8 cellular contexts compared by ENCODE assay signal in the genomic region with DNA sequence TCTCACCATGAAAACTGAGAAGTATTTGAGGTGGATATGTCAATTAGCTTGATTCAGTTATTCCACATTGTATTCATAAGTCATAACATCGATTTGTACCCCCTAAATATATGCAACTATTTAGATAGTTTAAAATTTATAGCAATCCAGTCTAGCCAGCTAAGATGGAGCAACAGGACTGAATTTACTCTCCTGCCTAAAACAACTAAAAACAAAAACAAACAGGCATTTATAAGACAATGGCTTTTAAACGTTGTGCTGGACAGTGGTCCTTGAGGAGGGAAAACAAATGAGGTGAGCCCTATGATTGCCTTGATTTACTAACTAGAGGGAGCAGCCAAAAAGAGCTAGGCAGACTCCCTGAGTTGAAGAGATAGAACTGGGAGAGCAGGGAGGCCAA. TPM values are rescaled to one million over a fixed set of nuclear protein-coding genes. Genes with fewer than 3 reads are reported as not detected.
DNase-seq lines count a peak whose midpoint lies in the region; ATAC-seq, FAIRE-seq and TF ChIP-seq lines count a peak whose summit lies in the region.

No MANE protein-coding gene starts in this region.

- CTCF ChIA-PET in A549 (lab: Yijun Ruan, JAX) = interaction anchor here (1.4 to 3.4 kb wide), 6 partner anchors 11 to 131 kb away, joined by 3 to 16 read pairs (median 6); no protein-coding TSS in a partner anchor
- CTCF ChIA-PET in K562 (lab: Yijun Ruan, JAX; ENCODE audit: low intra/inter-chr PET ratio) = no interaction called here

- TF ChIP-seq RAD21 in A549 (conservative IDR thresholded peaks at IDR 0.05 in 1 of 2, IDR thresholded peaks at IDR 0.05 in 1 of 2) (no peak), K562 (CRISPR knock-in tag; conservative IDR thresholded peaks at IDR 0.05 in 1 of 2, IDR thresholded peaks at IDR 0.05 in 1 of 2) (no peak)

- H3K36me3 Mint-ChIP-seq in HFFc6 (ENCODE audit: low read depth) = peaks cover 8% of the 10 kb centered on the region; the same call in 1 of the 2 replicates

- H3K9me1 ChIP-seq in K562 (ENCODE audit: control insufficient read depth, insufficient read depth, low read length) = no peaks in the 10 kb centered on the region

- peaks cover 10% of the 10 kb centered on the region; the same call in 2 of the 3 replicates for H3K36me3 ChIP-seq in K562 (ENCODE audit: control insufficient read depth, insufficient read depth, low read length)
- H3K36me3 ChIP-seq in muscle layer of duodenum (ENCODE audit: control insufficient read depth in 1 of 2, insufficient read depth in 2 of 2, low read length in 2 of 2) = peaks cover 3 to 10% of the 10 kb centered on the region in 2 donors

- DNase-seq in A549 (ENCODE audit: low read depth in 1 of 2, low spot score in 1 of 2) (no peak), HFFc6 (no peak), K562 (ENCODE audit: extremely low read depth in 1 of 4, low spot score in 3 of 4) (no peak), HUDEP-2 (lab: John Stamatoyannopoulos, UW; ENCODE audit: unreplicated experiment in 76 of 76) (no peak), COLO829 (ENCODE audit: low spot score) (no peak), substantia nigra (lab: John Stamatoyannopoulos, UW) (no peak), COR-L47 (lab: John Stamatoyannopoulos, UW) (no peak)

- H4K20me1 ChIP-seq in K562 (replicated peaks; ENCODE audit: control insufficient read depth, insufficient read depth, low read length) = no peaks in the 10 kb centered on the region

- H3K27me3 Mint-ChIP-seq in HFFc6 (ENCODE audit: insufficient read depth) = peaks cover 4% of the 10 kb centered on the region

- peaks cover 16% of the 10 kb centered on the region; the same call in 1 of the 3 replicates for H3K9me3 ChIP-seq in A549
- H3K9me3 ChIP-seq in K562 (replicated peaks; ENCODE audit: control insufficient read depth, insufficient read depth, low read depth, low read length) = no peaks in the 10 kb centered on the region; the same call in 1 of the 2 replicates
- H3K9me3 ChIP-seq in muscle layer of duodenum (ENCODE audit: control insufficient read depth in 1 of 2, low read length in 2 of 2) = no peaks in the 10 kb centered on the region

- H3K27ac ChIP-seq in A549 (peak overlapping the region; percentile 91 to 92; a peak in 4 of 6 replicates), K562 (ENCODE audit: extremely low read depth, low read depth, low read length) (peak overlapping the region; percentile 89; the same call in 2 of the 3 replicates), muscle layer of duodenum (ENCODE audit: low read length) (peak overlapping the region; percentile 90), substantia nigra (ENCODE audit: low read depth, low read length, poor library complexity, severe bottlenecking) (no peak overlapping the region)

- H3K9me3 Mint-ChIP-seq in HFFc6 = peaks cover 11% of the 10 kb centered on the region

- H3K4me1 ChIP-seq in A549 = peaks cover 11% of the 10 kb centered on the region; the same call in 2 of the 3 replicates
- peaks cover 3 to 7% of the 10 kb centered on the region in 2 experiments; a peak in 3 of 5 replicates for H3K4me1 ChIP-seq in K562 (replicated peaks in 1 of 2; ENCODE audit: control insufficient read depth in 2 of 2, insufficient read depth in 2 of 2, low read length in 2 of 2)
- H3K4me1 ChIP-seq in muscle layer of duodenum (ENCODE audit: control insufficient read depth in 1 of 2, insufficient read depth in 2 of 2, low read length in 2 of 2) = peaks cover 6 to 15% of the 10 kb centered on the region in 2 donors

- TF ChIP-seq CTCF in A549 (IDR thresholded peaks at IDR 0.05) = no peak
- TF ChIP-seq CTCF in HFFc6 (IDR thresholded peaks at IDR 0.05) = no peak
- TF ChIP-seq CTCF in K562 (IDR thresholded peaks at IDR 0.05 in 2 of 3, conservative IDR thresholded peaks at IDR 0.05 in 1 of 3; ENCODE audit: insufficient read depth in 2 of 3, low read depth in 1 of 3, low read length in 3 of 3) = no peak

- peak overlapping the region; percentile 100 for H2AFZ ChIP-seq in K562 (ENCODE audit: low read depth, low read length)

- H3K4me1 Mint-ChIP-seq in HFFc6 (ENCODE audit: low read depth) = peaks cover 24% of the 10 kb centered on the region

- peak overlapping the region; percentile 90 for H3K4me3 Mint-ChIP-seq in HFFc6

- H3K4me3 ChIP-seq in A549 (peak overlapping the region; percentile 93), K562 (peak overlapping the region; percentile 95), muscle layer of duodenum (ENCODE audit: low read depth in 1 of 2, low read length in 2 of 2) (peak overlapping the region; percentile 91 to 96)

- in situ Hi-C loops in K562 (cut with MboI) = no loop called here

- H3K79me2 ChIP-seq in K562 (ENCODE audit: control insufficient read depth, insufficient read depth, low read length) = peaks cover 11% of the 10 kb centered on the region; the same call in 2 of the 3 replicates

- H3K4me2 ChIP-seq in A549 (peak overlapping the region; percentile 97), K562 (ENCODE audit: insufficient read depth, low read length) (peak overlapping the region; percentile 98)

- H3K27ac Mint-ChIP-seq in HFFc6 = no peak overlapping the region

- POLR2A ChIA-PET in A549 (lab: Yijun Ruan, JAX) = interaction anchor here (0.8 to 1.4 kb wide), 5 partner anchors 11 to 262 kb away, joined by 3 to 5 read pairs (median 3); a partner anchor contains a TSS
- POLR2A ChIA-PET in K562 (lab: Yijun Ruan, JAX) = no interaction called here

- H3K9ac ChIP-seq in K562 (ENCODE audit: insufficient read depth in 1 of 2, low read depth in 2 of 2, low read length in 2 of 2) = peak overlapping the region in 1 of 2 experiments; percentile 89; a peak in 2 of 4 replicates

- 0% methylated on average over 2 of the region's 2 CpGs for WGBS in A549 (ENCODE audit: missing lambda C conversion rate)
- WGBS in K562 (ENCODE audit: insufficient coverage, low coverage, missing lambda C conversion rate) = 16% methylated on average over 2 of the region's 2 CpGs

- no TSS peak for BruUV-seq in K562 (replicated peaks; lab: Mats Ljungman, UMichigan)

- ATAC-seq in A549 (no peak), K562 (no peak)

- TF ChIP-seq POLR2A in A549 (IDR thresholded peaks at IDR 0.05; ENCODE audit: low read length) (no peak), K562 (conservative IDR thresholded peaks at IDR 0.05) (no peak)

- FAIRE-seq in A549 (lab: Jason Lieb, UNC) = no peak
- FAIRE-seq in K562 (lab: Jason Lieb, UNC) = no peak

- no peak for TF ChIP-seq EP300 in A549 (IDR thresholded peaks at IDR 0.05)
- no peak for TF ChIP-seq EP300 in K562 (IDR thresholded peaks at IDR 0.05; ENCODE audit: low read length)

- no peaks in the 10 kb centered on the region for H3K27me3 ChIP-seq in K562 (ENCODE audit: control insufficient read depth in 2 of 2, insufficient read depth in 2 of 2, low read length in 2 of 2)
- H3K27me3 ChIP-seq in muscle layer of duodenum (ENCODE audit: low read depth, low read length) = no peaks in the 10 kb centered on the region

- intact Hi-C loops in K562 (cut with micrococcal nuclease) = no loop called here

TF ChIP-seq in A549, 52 proteins besides CTCF, POLR2A, EP300 and RAD21 (continues in another document):
- TF ChIP-seq EHMT2 (IDR thresholded peaks at IDR 0.05; ENCODE audit: low read depth) (no peak), ZC3H11A (IDR thresholded peaks at IDR 0.05) (no peak), ZFP36 (IDR thresholded peaks at IDR 0.05; ENCODE audit: borderline replicate concordance, partially characterized antibody) (no peak), CEBPB (IDR thresholded peaks at IDR 0.05) (no peak), ZNF302 (CRISPR knock-in tag; IDR thresholded peaks at IDR 0.05) (no peak)

TF ChIP-seq in K562, 482 proteins besides CTCF, POLR2A, EP300 and RAD21 (continues in another document):
- TF ChIP-seq, protein P1, sequence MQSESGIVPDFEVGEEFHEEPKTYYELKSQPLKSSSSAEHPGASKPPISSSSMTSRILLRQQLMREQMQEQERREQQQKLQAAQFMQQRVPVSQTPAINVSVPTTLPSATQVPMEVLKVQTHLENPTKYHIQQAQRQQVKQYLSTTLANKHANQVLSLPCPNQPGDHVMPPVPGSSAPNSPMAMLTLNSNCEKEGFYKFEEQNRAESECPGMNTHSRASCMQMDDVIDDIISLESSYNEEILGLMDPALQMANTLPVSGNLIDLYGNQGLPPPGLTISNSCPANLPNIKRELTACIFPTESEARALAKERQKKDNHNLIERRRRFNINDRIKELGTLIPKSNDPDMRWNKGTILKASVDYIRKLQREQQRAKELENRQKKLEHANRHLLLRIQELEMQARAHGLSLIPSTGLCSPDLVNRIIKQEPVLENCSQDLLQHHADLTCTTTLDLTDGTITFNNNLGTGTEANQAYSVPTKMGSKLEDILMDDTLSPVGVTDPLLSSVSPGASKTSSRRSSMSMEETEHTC (IDR thresholded peaks at IDR 0.05) = no peak
- TF ChIP-seq SOX6 (IDR thresholded peaks at IDR 0.05) (no peak), E2F3 (CRISPR knock-in tag; IDR thresholded peaks at IDR 0.05) (no peak), ZNF561 (CRISPR knock-in tag; conservative IDR thresholded peaks at IDR 0.05) (no peak), ZNF79 (CRISPR knock-in tag; IDR thresholded peaks at IDR 0.05; ENCODE audit: low read depth) (no peak)

RNA-seq across cellular contexts. Expression of a gene that starts 0.8 kb away (rescaled TPM):
- polyA plus RNA-seq in A549 (2011; rRNA removed) = 11.3 and 13.3 TPM in 2 replicates
- polyA plus RNA-seq in A549 (2012; cell fraction: cytosol; rRNA removed) = 2.1 and 2.6 TPM in 2 replicates
- polyA plus RNA-seq in A549 (2012; cell fraction: nucleus; rRNA removed) = 2.1 and 2.8 TPM in 2 replicates
- 5.6 to 6.2 TPM (median 5.7 TPM) in 3 replicates for polyA plus RNA-seq in A549 (2017; fragmentation: RNase III; extraction: RNeasy Plus Mini Kit Qiagen cat#74134 plus additional on column Dnase treatment)
- 10.8 and 10.9 TPM in 2 replicates for polyA minus RNA-seq in A549 (2011; rRNA and poly(A)+ RNA removed)
- 10 to 100 TPM in 5 of 6 experiments, 1 to 10 TPM in 1; 7.4 to 14.7 (median 11.4) TPM for total RNA-seq in HFFc6 (2021; fragmentation: NEBNext Ultra II Directional; extraction: Animal tissue kit (Norgen Biotek cat#: 25700))
- 6.7 and 13.0 TPM in 2 replicates for total RNA-seq in K562 (2011; cell fraction: chromatin; rRNA removed; ENCODE audit: low replicate concordance)
- total RNA-seq in K562 (2011; cell fraction: nucleolus; rRNA removed) = 4.3 and 4.5 TPM in 2 replicates
- total RNA-seq in K562 (2011; cell fraction: nucleoplasm; rRNA removed) = 7.0 and 10.5 TPM in 2 replicates
- 3.9 and 4.3 TPM in 2 replicates for total RNA-seq in K562 (2014; rRNA removed)
- total RNA-seq in K562 (2014; rRNA removed; fragmentation: Illumina TruSeq; extraction: Trizol) = 7.4 and 8.1 TPM in 2 replicates
- 7.0 and 7.5 TPM in 2 replicates for total RNA-seq in K562 (2015; rRNA removed; fragmentation: Illumina TruSeq; extraction: Trizol)
- total RNA-seq in K562 (2021) = 7.2 and 8.0 TPM in 2 replicates
- 5.3 and 7.1 TPM in 2 replicates for polyA plus RNA-seq in K562 (2011; rRNA removed)
- 1.9 and 2.6 TPM in 2 replicates for polyA plus RNA-seq in K562 (2011; cell fraction: cytosol; rRNA removed)
- 6.6 and 8.9 TPM in 2 replicates for polyA plus RNA-seq in K562 (2011; cell fraction: nucleus; rRNA removed)
- 2.0 and 3.4 TPM in 2 replicates for polyA plus RNA-seq in K562 (2012)
- 4.8 and 5.5 TPM in 2 replicates for polyA plus RNA-seq in K562 (2014; fragmentation: Illumina TruSeq; extraction: Trizol)
- polyA plus RNA-seq in K562 (2014; fragmentation: Nextera tagmentation; extraction: Ambion mirVana) = 1 to 10 TPM; 3.5 to 4.6 TPM
- polyA plus RNA-seq in K562 (2014; rRNA removed) = 3.9 and 4.0 TPM in 2 replicates
- polyA minus RNA-seq in K562 (2011; rRNA and poly(A)+ RNA removed) = 11.2 and 11.7 TPM in 2 replicates
- 2.7 and 3.8 TPM in 2 replicates for polyA minus RNA-seq in K562 (2011; cell fraction: cytosol; rRNA and poly(A)+ RNA removed)
- 6.1 and 10.1 TPM in 2 replicates for polyA minus RNA-seq in K562 (2011; cell fraction: nucleus; rRNA and poly(A)+ RNA removed)
